In genomic region chr1:924619-925323, GRCh38 we compare ENCODE assay signal across 8 cellular contexts. TPM values are rescaled to one million over a fixed set of nuclear protein-coding genes. Genes with fewer than 3 reads are reported as not detected.
DNase-seq lines count a peak whose midpoint lies in the region; ATAC-seq and TF ChIP-seq lines count a peak whose summit lies in the region.

No MANE protein-coding gene starts in this region.

- POLR2A ChIA-PET in BJ (lab: Charles Lee) = no interaction called here
- POLR2A ChIA-PET in naive thymus-derived CD4-positive, alpha-beta T cell (lab: Charles Lee) = no interaction called here

- no peaks in the 10 kb centered on the region for H3K79me2 ChIP-seq in KMS-11 (ENCODE audit: insufficient read depth, low read depth)

- H3K4me3 Mint-ChIP-seq in chondrocyte (ENCODE audit: unreplicated experiment) = peak overlapping the region; percentile 57
- peak overlapping the region in 8 of 10 donors; percentile 8 to 72 (median 38) for H3K4me3 Mint-ChIP-seq in naive thymus-derived CD4-positive, alpha-beta T cell

- no peaks in the 10 kb centered on the region for H4K20me1 ChIP-seq in KMS-11 (ENCODE audit: insufficient read depth)

- TF ChIP-seq CTCF in BJ (IDR thresholded peaks at IDR 0.05; ENCODE audit: insufficient read depth, low read depth, low read length) (peak; percentile 27; the same call in 1 of the 2 replicates), KMS-11 (conservative IDR thresholded peaks at IDR 0.05; ENCODE audit: low read depth, low read length) (no peak), chondrocyte (IDR thresholded peaks at IDR 0.05) (peak; percentile 42)

- H3K27ac Mint-ChIP-seq in chondrocyte (ENCODE audit: unreplicated experiment) = no peak overlapping the region
- H3K27ac Mint-ChIP-seq in naive thymus-derived CD4-positive, alpha-beta T cell = no peak overlapping the region

- CTCF ChIA-PET in BJ (lab: Yijun Ruan, JAX) = no interaction called here
- CTCF ChIA-PET in naive thymus-derived CD4-positive, alpha-beta T cell (lab: Charles Lee) = no interaction called here

- H3K36me3 ChIP-seq in BJ (ENCODE audit: control insufficient read depth, insufficient read depth, low read length) (no peaks in the 10 kb centered on the region; the same call in 1 of the 2 replicates), KMS-11 (ENCODE audit: insufficient read depth) (no peaks in the 10 kb centered on the region)
- no peaks in the 10 kb centered on the region for H3K36me3 ChIP-seq in naive thymus-derived CD4-positive, alpha-beta T cell (ENCODE audit: control insufficient read depth in 2 of 3, insufficient read depth in 3 of 3, low read length in 3 of 3)

- DNase-seq in BJ (ENCODE audit: low read depth) = no peak
- DNase-seq in chondrocyte (ENCODE audit: low spot score) = no peak
- DNase-seq in naive thymus-derived CD4-positive, alpha-beta T cell = no peak
- no peak for DNase-seq in NCI-H128 (lab: John Stamatoyannopoulos, UW; ENCODE audit: unreplicated experiment)
- DNase-seq in HT-29 (ENCODE audit: low spot score) = no peak

- peaks cover 29% of the 10 kb centered on the region for H3K4me1 ChIP-seq in KMS-11 (ENCODE audit: low read depth, poor library complexity, severe bottlenecking)
- H3K4me1 ChIP-seq in naive thymus-derived CD4-positive, alpha-beta T cell (ENCODE audit: control insufficient read depth in 2 of 2, insufficient read depth in 2 of 2, low read length in 2 of 2) = peaks cover 7 to 21% of the 10 kb centered on the region in 2 donors

- peaks cover 2% of the 10 kb centered on the region for H3K27me3 Mint-ChIP-seq in chondrocyte (ENCODE audit: low read depth)
- H3K27me3 Mint-ChIP-seq in naive thymus-derived CD4-positive, alpha-beta T cell = peaks cover 27 to 59% (median 37%) of the 10 kb centered on the region in 5 donors

- no peak overlapping the region for H3K9ac ChIP-seq in KMS-11

- H3K4me2 ChIP-seq in KMS-11 = peak overlapping the region; percentile 33; the same call in 1 of the 2 replicates

- peaks cover 22% of the 10 kb centered on the region for H3K4me1 Mint-ChIP-seq in chondrocyte (ENCODE audit: low read depth)
- peaks cover 6 to 20% (median 15%) of the 10 kb centered on the region in 7 donors for H3K4me1 Mint-ChIP-seq in naive thymus-derived CD4-positive, alpha-beta T cell

- no peaks in the 10 kb centered on the region for H3K27me3 ChIP-seq in BJ (ENCODE audit: control insufficient read depth, insufficient read depth, low read length)
- H3K27me3 ChIP-seq in KMS-11 (ENCODE audit: insufficient read depth, low read depth) = peaks cover 96% of the 10 kb centered on the region
- H3K27me3 ChIP-seq in naive thymus-derived CD4-positive, alpha-beta T cell (ENCODE audit: control insufficient read depth in 2 of 2, insufficient read depth in 2 of 2, low read length in 2 of 2) = peaks cover 7 to 27% of the 10 kb centered on the region in 2 donors

- H3K4me3 ChIP-seq in BJ (ENCODE audit: low read depth, low read length) (peak overlapping the region; percentile 61), KMS-11 (IDR thresholded peaks at IDR 0.05; ENCODE audit: insufficient read depth, low read depth, low read length) (no peak overlapping the region)
- peak overlapping the region; percentile 44 for H3K4me3 ChIP-seq in naive thymus-derived CD4-positive, alpha-beta T cell (ENCODE audit: low read length)

- H3K9me3 Mint-ChIP-seq in chondrocyte (ENCODE audit: low read depth) = no peaks in the 10 kb centered on the region
- no peaks in the 10 kb centered on the region for H3K9me3 Mint-ChIP-seq in naive thymus-derived CD4-positive, alpha-beta T cell

- no peaks in the 10 kb centered on the region for H3K9me3 ChIP-seq in naive thymus-derived CD4-positive, alpha-beta T cell (ENCODE audit: control insufficient read depth in 2 of 3, low read length in 3 of 3)

- no peaks in the 10 kb centered on the region for H3K36me3 Mint-ChIP-seq in chondrocyte (ENCODE audit: low read depth)
- peaks cover 0 to 3% (median 0%) of the 10 kb centered on the region in 5 donors for H3K36me3 Mint-ChIP-seq in naive thymus-derived CD4-positive, alpha-beta T cell

- ATAC-seq in naive thymus-derived CD4-positive, alpha-beta T cell = no peak
- ATAC-seq in HG03442 (IDR thresholded peaks at IDR 0.05; ENCODE audit: unreplicated experiment) (no peak), HG03039 (IDR thresholded peaks at IDR 0.05; ENCODE audit: unreplicated experiment) (no peak)

- no peak overlapping the region for H3K27ac ChIP-seq in KMS-11
- no peak overlapping the region for H3K27ac ChIP-seq in naive thymus-derived CD4-positive, alpha-beta T cell (ENCODE audit: low read depth, low read length)

- intact Hi-C loops in naive thymus-derived CD4-positive, alpha-beta T cell (cut with micrococcal nuclease) = loop anchor here in 1 of 2 donors (1.0 kb wide), 1 partner anchor 35 kb away; the partner anchor contains the start of gene NOC2L

- no peak overlapping the region; the same call in 1 of the 2 replicates for H2AFZ ChIP-seq in KMS-11 (ENCODE audit: low read depth)

RNA-seq across cellular contexts. Expression of gene SAMD11, which starts 1.0 kb away (rescaled TPM):
- polyA plus RNA-seq in BJ (2011; rRNA removed) = 6.3 and 10.0 TPM in 2 replicates
- 6.5 and 11.6 TPM in 2 replicates for polyA minus RNA-seq in BJ (2011; rRNA and poly(A)+ RNA removed)
- total RNA-seq in chondrocyte = 3.1 to 73.8 TPM (median 3.4 TPM) in 3 replicates
- total RNA-seq in naive thymus-derived CD4-positive, alpha-beta T cell = not detected
- polyA plus RNA-seq in naive thymus-derived CD4-positive, alpha-beta T cell = under 1 TPM; 0.10 to 0.24 TPM
- total RNA-seq in HT-29 (2014; rRNA removed; shearing (Covaris generic)) = 0.10 TPM in 1 of 2 replicates, not detected in the other

RNA-seq across cellular contexts. Expression of gene NOC2L, which starts 34.3 kb away (rescaled TPM):
- 33.7 and 49.7 TPM in 2 replicates for polyA plus RNA-seq in BJ (2011; rRNA removed)
- polyA minus RNA-seq in BJ (2011; rRNA and poly(A)+ RNA removed) = 36.8 and 49.0 TPM in 2 replicates
- 50.6 to 63.8 TPM (median 52.0 TPM) in 3 replicates for total RNA-seq in chondrocyte
- 10 to 100 TPM; 46.6 to 88.3 (median 67.9) TPM for total RNA-seq in naive thymus-derived CD4-positive, alpha-beta T cell
- 10 to 100 TPM; 62.7 to 82.5 TPM for polyA plus RNA-seq in naive thymus-derived CD4-positive, alpha-beta T cell
- 223 and 226 TPM in 2 replicates for total RNA-seq in HT-29 (2014; rRNA removed; shearing (Covaris generic))

RNA-seq across cellular contexts. Expression of gene KLHL17, which starts 35.6 kb away (rescaled TPM):
- polyA plus RNA-seq in BJ (2011; rRNA removed) = 6.7 and 14.7 TPM in 2 replicates
- polyA minus RNA-seq in BJ (2011; rRNA and poly(A)+ RNA removed) = 2.2 and 5.6 TPM in 2 replicates
- total RNA-seq in chondrocyte = 17.4 to 24.3 TPM (median 19.1 TPM) in 3 replicates
- 10 to 100 TPM; 14.2 to 34.2 (median 32.0) TPM for total RNA-seq in naive thymus-derived CD4-positive, alpha-beta T cell
- polyA plus RNA-seq in naive thymus-derived CD4-positive, alpha-beta T cell = 1 to 10 TPM in 1 of 2 donors, under 1 TPM in 1; 0.58 to 2.6 TPM
- total RNA-seq in HT-29 (2014; rRNA removed; shearing (Covaris generic)) = 33.4 and 44.4 TPM in 2 replicates

RNA-seq across cellular contexts. Expression of gene PLEKHN1, which starts 41.5 kb away (rescaled TPM):
- 0.48 and 0.88 TPM in 2 replicates for polyA plus RNA-seq in BJ (2011; rRNA removed)
- polyA minus RNA-seq in BJ (2011; rRNA and poly(A)+ RNA removed) = 0.26 and 0.28 TPM in 2 replicates
- total RNA-seq in chondrocyte = 0.17 to 0.73 TPM (median 0.38 TPM) in 3 replicates
- total RNA-seq in naive thymus-derived CD4-positive, alpha-beta T cell = 1 to 10 TPM in 3 of 5 experiments, under 1 TPM in 2; 0.24 to 3.0 (median 1.0) TPM
- under 1 TPM in 1 of 2 donors, not detected in 1; 0.18 TPM for polyA plus RNA-seq in naive thymus-derived CD4-positive, alpha-beta T cell
- 2.4 and 9.3 TPM in 2 replicates for total RNA-seq in HT-29 (2014; rRNA removed; shearing (Covaris generic))

RNA-seq across cellular contexts. Expression of gene PERM1, which starts 57.1 kb away (rescaled TPM):
- not detected in 2 replicates for polyA plus RNA-seq in BJ (2011; rRNA removed)
- polyA minus RNA-seq in BJ (2011; rRNA and poly(A)+ RNA removed) = not detected in 2 replicates
- total RNA-seq in chondrocyte = 0.12 to 0.37 TPM (median 0.31 TPM) in 3 replicates
- total RNA-seq in naive thymus-derived CD4-positive, alpha-beta T cell = not detected
- not detected for polyA plus RNA-seq in naive thymus-derived CD4-positive, alpha-beta T cell
- 0.03 TPM in 1 of 2 replicates, not detected in the other for total RNA-seq in HT-29 (2014; rRNA removed; shearing (Covaris generic))
